8 cellular contexts compared by ENCODE assay signal in genomic region chr7:142478479-142479220, GRCh38.
DNase-seq lines count a peak whose midpoint lies in the region; ATAC-seq and TF ChIP-seq lines count a peak whose summit lies in the region.

No MANE protein-coding gene starts in this region.

- DNase-seq in SIG-M5 treated with dmso at 0.1 percent for 504 hours (lab: John Stamatoyannopoulos, UW; ENCODE audit: unreplicated experiment) (peak; percentile 44), SIG-M5 (lab: John Stamatoyannopoulos, UW) (no peak), RPMI8226 (peak; percentile 42), erythroblast (lab: John Stamatoyannopoulos, UW) (peak; percentile 60 to 71), nephron progenitor cell (no peak), NCI-H128 (lab: John Stamatoyannopoulos, UW; ENCODE audit: unreplicated experiment) (no peak)

- H3K36me3 Mint-ChIP-seq in nephron progenitor cell (ENCODE audit: low read depth): no peaks in the 10 kb centered on the region

- no peak for TF ChIP-seq POLR2A in erythroblast (IDR thresholded peaks at IDR 0.05; ENCODE audit: low read length)

- TF ChIP-seq CTCF in nephron progenitor cell (IDR thresholded peaks at IDR 0.05): peak; percentile 50

- H3K9me3 Mint-ChIP-seq in nephron progenitor cell: no peaks in the 10 kb centered on the region

- peak; percentile 83 for ATAC-seq in GM19463 (IDR thresholded peaks at IDR 0.05; ENCODE audit: unreplicated experiment)
- ATAC-seq in HG03432 (IDR thresholded peaks at IDR 0.05; ENCODE audit: unreplicated experiment): peak; percentile 79

- H3K27me3 Mint-ChIP-seq in nephron progenitor cell (ENCODE audit: low read depth, poor library complexity): peaks cover 3% of the 10 kb centered on the region

- no peak overlapping the region for H3K27ac Mint-ChIP-seq in nephron progenitor cell

- peaks cover 7% of the 10 kb centered on the region for H3K4me1 Mint-ChIP-seq in nephron progenitor cell

- no peak overlapping the region for H3K4me3 Mint-ChIP-seq in nephron progenitor cell

Comparison
In these comparisons a context has a peak if more than half of its experiments do, and no peak if none do; other contexts are left out.
1. DNase-seq: peak in SIG-M5 treated with dmso at 0.1 percent for 504 hours (single experiment), RPMI8226 (single experiment) and erythroblast (2 of 2); none in SIG-M5 (single experiment), nephron progenitor cell (single experiment) and NCI-H128 (single experiment).